In genomic region chr1:29392486-29393450, GRCh38 we compare ENCODE assay signal across 23 cellular contexts.
"Had no signal": no experiment of that assay in that cellular context is flagged by ENCODE, and none has a peak within 500 bp of the region (broad histone marks: within the 10 kb centered on the region; RNA-seq: fewer than 3 reads in every experiment).

No MANE protein-coding gene starts in this region.

- DNase-seq: activated B cell treated with CpG ODN at 0.5 μM for 24 hours; activated gamma-delta T cell treated with Interleukin-2 at 50 U/mL for 16 hours; activated naive CD4-positive, alpha-beta T cell treated with anti-CD3 and anti-CD28 coated beads, Interleukin-2, amount 50 U/mL, for 16 hours; activated T-cell treated with anti-CD3 and anti-CD28 coated beads, Interleukin-2, amount 50 U/mL, for 4 hours; amniotic stem cell; brain microvascular endothelial cell; effector memory CD4-positive, alpha-beta T cell; erythroblast; gastrocnemius medialis; glutamatergic neuron; left cardiac atrium; mammary epithelial cell; naive B cell; occipital lobe; right cardiac atrium; stimulated activated CD4-positive, alpha-beta T cell treated with anti-CD3 and anti-CD28 coated beads, Interleukin-15, amount 100 ng/mL, for 24 hours; stimulated activated CD4-positive, alpha-beta T cell treated with anti-CD3 and anti-CD28 coated beads, Interleukin-2, amount 100 ng/mL, for 24 hours; stimulated activated naive B cell treated with anti-CD40 and anti-IgM and Interleukin-4, amounts not matched to agents 10 μg/mL and 1 μg/mL and 100 μg/mL, for 72 hours; T-helper 1 cell; transverse colon had no signal

- H3K9me3 Mint-ChIP-seq: activated B cell treated with CpG ODN at 0.5 μM for 24 hours; activated T-cell treated with anti-CD3 and anti-CD28 coated beads, Interleukin-2, amount 50 U/mL, for 4 hours; activated T-helper 17 cell treated with anti-CD3 and anti-CD28 coated beads, Interleukin-2, amount 50 U/mL, for 72 hours; mesothelial cell of epicardium; naive B cell; stimulated activated naive B cell treated with anti-CD40 and anti-IgM and Interleukin-4, amounts not matched to agents 10 μg/mL and 1 μg/mL and 100 μg/mL, for 72 hours; T-helper 2 cell treated with Interferon-gamma antibody and Interleukin-4, amounts not matched to agents 5 μg/mL and 100 μg/mL, for 36 hours had no signal

- H3K27ac Mint-ChIP-seq: activated B cell treated with CpG ODN at 0.5 μM for 24 hours; activated T-helper 17 cell treated with anti-CD3 and anti-CD28 coated beads, Interleukin-2, amount 50 U/mL, for 72 hours; naive B cell; stimulated activated naive B cell treated with anti-CD40 and anti-IgM and Interleukin-4, amounts not matched to agents 10 μg/mL and 1 μg/mL and 100 μg/mL, for 72 hours; T-helper 2 cell treated with Interferon-gamma antibody and Interleukin-4, amounts not matched to agents 5 μg/mL and 100 μg/mL, for 36 hours had no signal

- H3K4me3 Mint-ChIP-seq: activated B cell treated with CpG ODN at 0.5 μM for 24 hours; activated T-cell treated with anti-CD3 and anti-CD28 coated beads, Interleukin-2, amount 50 U/mL, for 4 hours; activated T-helper 17 cell treated with anti-CD3 and anti-CD28 coated beads, Interleukin-2, amount 50 U/mL, for 72 hours; mesothelial cell of epicardium; naive B cell; stimulated activated naive B cell treated with anti-CD40 and anti-IgM and Interleukin-4, amounts not matched to agents 10 μg/mL and 1 μg/mL and 100 μg/mL, for 72 hours; T-helper 2 cell treated with Interferon-gamma antibody and Interleukin-4, amounts not matched to agents 5 μg/mL and 100 μg/mL, for 36 hours had no signal

- H3K4me1 Mint-ChIP-seq: activated B cell treated with CpG ODN at 0.5 μM for 24 hours; activated T-helper 17 cell treated with anti-CD3 and anti-CD28 coated beads, Interleukin-2, amount 50 U/mL, for 72 hours; naive B cell; stimulated activated naive B cell treated with anti-CD40 and anti-IgM and Interleukin-4, amounts not matched to agents 10 μg/mL and 1 μg/mL and 100 μg/mL, for 72 hours had no signal

- ATAC-seq: activated T-cell treated with anti-CD3 and anti-CD28 coated beads, Interleukin-2, amount 50 U/mL, for 4 hours; activated T-helper 17 cell treated with anti-CD3 and anti-CD28 coated beads, Interleukin-2, amount 50 U/mL, for 72 hours; gastrocnemius medialis; left cardiac atrium; right cardiac atrium; stimulated activated naive B cell treated with anti-CD40 and anti-IgM and Interleukin-4, amounts not matched to agents 10 μg/mL and 1 μg/mL and 100 μg/mL, for 72 hours had no signal

- H3K36me3 Mint-ChIP-seq: mesothelial cell of epicardium; naive B cell; stimulated activated naive B cell treated with anti-CD40 and anti-IgM and Interleukin-4, amounts not matched to agents 10 μg/mL and 1 μg/mL and 100 μg/mL, for 72 hours had no signal
